ENCODE assay signal across 11 cellular contexts in the genomic region with DNA sequence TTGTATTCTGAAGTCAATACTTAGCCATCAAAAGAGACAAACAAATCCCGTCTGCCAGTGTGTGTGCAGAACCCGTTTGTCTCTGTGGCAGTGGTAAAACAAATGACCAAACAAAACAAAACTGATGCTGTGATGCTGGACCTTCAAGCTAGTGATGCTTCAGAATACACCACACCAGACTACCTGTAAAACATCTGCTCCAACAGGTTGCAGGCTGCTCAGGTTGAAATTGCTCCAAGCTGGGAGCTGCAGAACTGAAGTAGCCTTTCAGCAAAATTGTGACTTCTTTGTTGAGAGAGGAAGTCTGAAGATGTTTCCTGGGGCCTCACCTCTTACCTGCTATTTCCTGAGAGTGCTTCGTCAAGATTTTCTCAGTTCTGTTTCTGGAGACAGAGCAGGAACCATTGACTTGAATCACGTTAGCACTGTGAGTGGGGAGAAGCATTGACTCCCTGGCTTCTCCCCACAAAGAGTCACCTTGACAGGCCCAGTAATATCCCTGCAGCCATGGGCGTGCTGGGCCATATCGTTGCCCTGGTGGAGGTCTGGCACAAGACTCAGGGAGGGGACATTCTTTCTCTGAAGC.
A peak's percentile ranks its signal among the peaks of the same experiment; 100 is the strongest.
DNase-seq lines count a peak whose midpoint lies in the region; ATAC-seq, FAIRE-seq and TF ChIP-seq lines count a peak whose summit lies in the region.
"Had no signal": no experiment of that assay in that cellular context is flagged by ENCODE, and none has a peak within 500 bp of the region (broad histone marks: within the 10 kb centered on the region; RNA-seq: fewer than 3 reads in every experiment).

No MANE protein-coding gene starts in this region.

- no peak for TF ChIP-seq CTCF in right atrium auricular region (IDR thresholded peaks at IDR 0.05)
- no peak for TF ChIP-seq CTCF in pancreas (IDR thresholded peaks at IDR 0.05)
- no peak for TF ChIP-seq CTCF in PC-3 (conservative IDR thresholded peaks at IDR 0.05; ENCODE audit: low read depth, low read length)

- intact Hi-C loops in pancreas (cut with DNase I): no loop called here
- intact Hi-C loops in PC-3 (cut with micrococcal nuclease): no loop called here

- 57 to 65% methylated on average over 6 of the region's 6 CpGs for WGBS in pancreas, 2 donors

- no peaks in the 10 kb centered on the region for H3F3A ChIP-seq in PC-3 (ENCODE audit: low read length, unreplicated experiment)

- H2AFZ ChIP-seq in PC-3 (ENCODE audit: low read length): no peak overlapping the region

- ATAC-seq in GM18517 (IDR thresholded peaks at IDR 0.05; ENCODE audit: unreplicated experiment) (peak; percentile 64), GM21390 (IDR thresholded peaks at IDR 0.05; ENCODE audit: unreplicated experiment) (peak; percentile 88), HG03354 (IDR thresholded peaks at IDR 0.05; ENCODE audit: poor library complexity, severe bottlenecking, unreplicated experiment) (peak; percentile 62), pancreas (no peak), PC-3 (no peak)

- BruUV-seq in PC-3 (replicated peaks; lab: Mats Ljungman, UMichigan): no TSS peak

- H3K27ac ChIP-seq in right atrium auricular region (peak overlapping the region; percentile 78 to 82), pancreas (no peak overlapping the region), PC-3 (ENCODE audit: low read length) (no peak overlapping the region)
- H3K27ac ChIP-seq: suprapubic skin had no signal

- CTCF ChIA-PET in PC-3 (lab: Charles Lee): no interaction called here

- no peaks in the 10 kb centered on the region for H3K9me2 ChIP-seq in PC-3 (replicated peaks; ENCODE audit: low read length)

- no peak overlapping the region for H3K9ac ChIP-seq in PC-3 (ENCODE audit: low read length)

- H3K27me3 ChIP-seq in right atrium auricular region (no peaks in the 10 kb centered on the region), pancreas (no peaks in the 10 kb centered on the region), PC-3 (ENCODE audit: low read length) (no peaks in the 10 kb centered on the region)
- H3K27me3 ChIP-seq: suprapubic skin had no signal

- H3K79me2 ChIP-seq in PC-3 (ENCODE audit: low read length): no peaks in the 10 kb centered on the region

- no peaks in the 10 kb centered on the region for H4K20me1 ChIP-seq in PC-3 (ENCODE audit: low read length)

- H3K4me3 ChIP-seq in right atrium auricular region (no peak overlapping the region), pancreas (no peak overlapping the region), PC-3 (ENCODE audit: low read length) (no peak overlapping the region)
- H3K4me3 ChIP-seq: skin epidermis, suprapubic skin had no signal

- H3K9me3 ChIP-seq in right atrium auricular region (no peaks in the 10 kb centered on the region), pancreas (no peaks in the 10 kb centered on the region), PC-3 (ENCODE audit: low read length) (no peaks in the 10 kb centered on the region)
- H3K9me3 ChIP-seq: suprapubic skin had no signal

- FAIRE-seq in pancreas (lab: Jason Lieb, UNC): no peak

- no peak for DNase-seq in right atrium auricular region (ENCODE audit: low spot score)
- DNase-seq in DMS153 (lab: John Stamatoyannopoulos, UW): no peak
- DNase-seq in pancreas: no peak
- no peak for DNase-seq in PC-3
- DNase-seq: activated CD8-positive, alpha-beta memory T cell treated with anti-CD3 and anti-CD28 coated beads, Interleukin-2, amount 50 U/mL, for 48 hours; IMR-90 had no signal

- no peak overlapping the region for H3K4me2 ChIP-seq in PC-3 (ENCODE audit: low read length)

- H3K36me3 ChIP-seq in right atrium auricular region (no peaks in the 10 kb centered on the region), pancreas (no peaks in the 10 kb centered on the region), PC-3 (ENCODE audit: low read depth, low read length) (no peaks in the 10 kb centered on the region)
- H3K36me3 ChIP-seq: suprapubic skin had no signal

- POLR2A ChIA-PET in PC-3 (lab: Charles Lee; ENCODE audit: unreplicated experiment): no interaction called here

- H3K4me1 ChIP-seq in right atrium auricular region (peaks cover 0 to 35% of the 10 kb centered on the region in 2 donors), pancreas (no peaks in the 10 kb centered on the region), PC-3 (ENCODE audit: insufficient read depth, low read length) (no peaks in the 10 kb centered on the region)

Comparison
In these comparisons a context has a peak if more than half of its experiments do, and no peak if none do; other contexts are left out.
1. ATAC-seq: peak in GM18517 (single experiment), GM21390 (single experiment) and HG03354 (single experiment); none in pancreas (0 of 4) and PC-3 (single experiment).
2. H3K27ac ChIP-seq: peak in right atrium auricular region (2 of 2); none in pancreas (0 of 4) and PC-3 (single experiment).